ENCODE assay signal across 12 cellular contexts in the genomic region with DNA sequence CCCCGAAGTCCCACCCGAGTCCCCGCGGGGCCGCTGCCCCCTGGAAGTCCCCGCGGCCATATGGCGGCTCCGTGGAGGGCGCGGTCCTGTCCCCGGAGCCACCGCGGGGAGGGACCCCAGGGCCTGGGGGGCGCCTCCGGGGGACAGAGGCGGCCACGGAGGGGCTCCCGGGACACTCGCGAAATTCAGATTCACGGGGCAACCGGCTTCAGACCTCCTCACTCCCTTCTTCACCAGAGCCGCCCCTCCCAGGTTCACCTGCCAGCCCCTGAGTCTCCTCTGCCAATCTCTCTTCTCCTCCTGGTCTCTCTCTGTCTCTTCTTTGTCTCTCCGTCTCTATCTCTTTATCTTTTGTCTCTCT. TPM values are rescaled to one million over a fixed set of nuclear protein-coding genes. Genes with fewer than 3 reads are reported as not detected.
DNase-seq lines count a peak whose midpoint lies in the region; ATAC-seq and TF ChIP-seq lines count a peak whose summit lies in the region.
"Had no signal": no experiment of that assay in that cellular context is flagged by ENCODE, and none has a peak within 500 bp of the region (broad histone marks: within the 10 kb centered on the region; RNA-seq: fewer than 3 reads in every experiment).

No MANE protein-coding gene starts in this region.

- DNase-seq in stimulated activated naive CD8-positive, alpha-beta T cell treated with anti-CD3 and anti-CD28 coated beads, Interleukin-15, Interleukin-2, amounts not matched to agents 100 U/mL and 50 U/mL, for 24 hours: no peak
- DNase-seq in chondrocyte (ENCODE audit: low spot score) (no peak), NCI-H345 treated with DMSO at 0.1 percent for 48 hours (lab: John Stamatoyannopoulos, UW; ENCODE audit: unreplicated experiment) (no peak), mesenchymal stem cell (no peak), middle frontal gyrus (ENCODE audit: extremely low spot score, low spot score) (no peak)
- DNase-seq: HCEC 1CT; KG1; stimulated activated naive CD4-positive, alpha-beta T cell treated with Interleukin-2 at 50 U/mL for 16 hours had no signal

- H3K79me1 ChIP-seq in mesenchymal stem cell (replicated peaks; ENCODE audit: low read length, poor library complexity, severe bottlenecking): no peaks in the 10 kb centered on the region

- TF ChIP-seq CTCF in chondrocyte (IDR thresholded peaks at IDR 0.05) (no peak), nephron (IDR thresholded peaks at IDR 0.05; ENCODE audit: unreplicated experiment in 3 of 3) (no peak)

- peaks cover 19% of the 10 kb centered on the region for H3K4me1 Mint-ChIP-seq in stimulated activated naive CD8-positive, alpha-beta T cell treated with anti-CD3 and anti-CD28 coated beads, Interleukin-15, Interleukin-2, amounts not matched to agents 100 ng/mL and 50 ng/mL, for 24 hours (ENCODE audit: low read depth)
- H3K4me1 Mint-ChIP-seq in chondrocyte (ENCODE audit: low read depth): peaks cover 12% of the 10 kb centered on the region
- peaks cover 15% of the 10 kb centered on the region for H3K4me1 Mint-ChIP-seq in nephron

- H3K27me3 Mint-ChIP-seq in stimulated activated naive CD8-positive, alpha-beta T cell treated with anti-CD3 and anti-CD28 coated beads, Interleukin-15, Interleukin-2, amounts not matched to agents 100 ng/mL and 50 ng/mL, for 24 hours: peaks cover 5% of the 10 kb centered on the region
- H3K27me3 Mint-ChIP-seq in chondrocyte (ENCODE audit: low read depth) (peaks cover under 1% of the 10 kb centered on the region), nephron (ENCODE audit: low read depth) (peaks cover 20% of the 10 kb centered on the region)

- no peak overlapping the region for H2BK5ac ChIP-seq in mesenchymal stem cell (ENCODE audit: low read depth, low read length, poor library complexity, severe bottlenecking)

- no peak overlapping the region for H2BK120ac ChIP-seq in mesenchymal stem cell (ENCODE audit: low read depth, low read length)

- peak overlapping the region; percentile 72 for H3K4me3 Mint-ChIP-seq in stimulated activated naive CD8-positive, alpha-beta T cell treated with anti-CD3 and anti-CD28 coated beads, Interleukin-15, Interleukin-2, amounts not matched to agents 100 ng/mL and 50 ng/mL, for 24 hours
- H3K4me3 Mint-ChIP-seq in chondrocyte (ENCODE audit: unreplicated experiment) (peak overlapping the region; percentile 8), nephron (peak overlapping the region in 2 of 3 experiments; percentile 74 to 86)

- H3K4me2 ChIP-seq in mesenchymal stem cell (ENCODE audit: low read length, poor library complexity, severe bottlenecking): no peak overlapping the region

- no peak overlapping the region for H3K14ac ChIP-seq in mesenchymal stem cell (ENCODE audit: low read length in 2 of 2)

- H3K4ac ChIP-seq in mesenchymal stem cell (ENCODE audit: low read depth in 1 of 2, low read length in 2 of 2): no peak overlapping the region

- no peak overlapping the region for H3K18ac ChIP-seq in mesenchymal stem cell (ENCODE audit: low read depth in 1 of 2, low read length in 2 of 2)

- H3K27ac Mint-ChIP-seq in stimulated activated naive CD8-positive, alpha-beta T cell treated with anti-CD3 and anti-CD28 coated beads, Interleukin-15, Interleukin-2, amounts not matched to agents 100 ng/mL and 50 ng/mL, for 24 hours: peak overlapping the region; percentile 71
- H3K27ac Mint-ChIP-seq in chondrocyte (ENCODE audit: unreplicated experiment) (no peak overlapping the region), nephron (peak overlapping the region in 1 of 3 experiments; percentile 68)

- H3K36me3 ChIP-seq in mesenchymal stem cell (ENCODE audit: control insufficient read depth in 1 of 2, insufficient read depth in 2 of 2, low read depth in 1 of 2, low read length in 2 of 2): no peaks in the 10 kb centered on the region

- no peak overlapping the region for H3K4me3 ChIP-seq in mesenchymal stem cell (ENCODE audit: insufficient read depth in 1 of 2, low read depth in 1 of 2, low read length in 2 of 2)

- H2AFZ ChIP-seq in mesenchymal stem cell (ENCODE audit: low read depth, low read length): no peak overlapping the region

- no peak overlapping the region for H4K91ac ChIP-seq in mesenchymal stem cell (ENCODE audit: low read length)

- no peak overlapping the region for H2BK12ac ChIP-seq in mesenchymal stem cell (ENCODE audit: low read length in 2 of 2)

- ATAC-seq in stimulated activated naive CD8-positive, alpha-beta T cell treated with anti-CD3 and anti-CD28 coated beads, Interleukin-15, Interleukin-2, amounts not matched to agents 100 U/mL and 50 U/mL, for 24 hours: no peak
- ATAC-seq in GM21367 (IDR thresholded peaks at IDR 0.05; ENCODE audit: unreplicated experiment): no peak

- H3K23ac ChIP-seq in mesenchymal stem cell (ENCODE audit: low read length in 2 of 2): no peak overlapping the region

- H3K9ac ChIP-seq in mesenchymal stem cell (ENCODE audit: low read length): no peak overlapping the region

- H2AK5ac ChIP-seq in mesenchymal stem cell (ENCODE audit: low read length, severe bottlenecking): no peak overlapping the region

- peaks cover 4% of the 10 kb centered on the region for H3K36me3 Mint-ChIP-seq in stimulated activated naive CD8-positive, alpha-beta T cell treated with anti-CD3 and anti-CD28 coated beads, Interleukin-15, Interleukin-2, amounts not matched to agents 100 ng/mL and 50 ng/mL, for 24 hours (ENCODE audit: low read depth)
- H3K36me3 Mint-ChIP-seq in chondrocyte (ENCODE audit: low read depth) (no peaks in the 10 kb centered on the region), nephron (ENCODE audit: low read depth) (no peaks in the 10 kb centered on the region)

- no peak overlapping the region for H4K8ac ChIP-seq in mesenchymal stem cell (ENCODE audit: low read length)

- H2BK15ac ChIP-seq in mesenchymal stem cell (ENCODE audit: low read depth, poor library complexity, severe bottlenecking): no peak overlapping the region

- H3K9me3 Mint-ChIP-seq in stimulated activated naive CD8-positive, alpha-beta T cell treated with anti-CD3 and anti-CD28 coated beads, Interleukin-15, Interleukin-2, amounts not matched to agents 100 ng/mL and 50 ng/mL, for 24 hours: peaks cover 4% of the 10 kb centered on the region
- H3K9me3 Mint-ChIP-seq in chondrocyte (ENCODE audit: low read depth) (peaks cover 3% of the 10 kb centered on the region), nephron (peaks cover 13% of the 10 kb centered on the region)

- 62% methylated on average over 25 of the region's 25 CpGs for WGBS in mesenchymal stem cell

- peaks cover 20 to 39% of the 10 kb centered on the region in 2 experiments for H3K27me3 ChIP-seq in mesenchymal stem cell (ENCODE audit: control insufficient read depth in 1 of 2, insufficient read depth in 1 of 2, low read length in 2 of 2)

- H3K4me1 ChIP-seq in mesenchymal stem cell (ENCODE audit: control insufficient read depth, insufficient read depth, low read depth, low read length): peaks cover 13% of the 10 kb centered on the region

- peaks cover 4% of the 10 kb centered on the region for H3K9me3 ChIP-seq in mesenchymal stem cell (ENCODE audit: control insufficient read depth, low read length)

- H3K27ac ChIP-seq in mesenchymal stem cell (ENCODE audit: low read length, poor library complexity, severe bottlenecking): no peak overlapping the region

RNA-seq across cellular contexts. Expression of gene TOLLIP, which starts 28.2 kb away (rescaled TPM):
- 54.9 to 60.9 TPM (median 58.4 TPM) in 3 replicates for total RNA-seq in chondrocyte
- 28.5 TPM for polyA plus RNA-seq in mesenchymal stem cell (2013, experiment 1 of 2)
- 29.7 TPM for polyA plus RNA-seq in mesenchymal stem cell (2013, experiment 2 of 2)

RNA-seq across cellular contexts. Expression of gene BRSK2, which starts 52.1 kb away (rescaled TPM):
- total RNA-seq in chondrocyte: 1.8 to 6.9 TPM (median 6.0 TPM) in 3 replicates
- 1.2 TPM for polyA plus RNA-seq in mesenchymal stem cell (2013, experiment 1 of 2)
- 0.77 TPM for polyA plus RNA-seq in mesenchymal stem cell (2013, experiment 2 of 2)
- total RNA-seq: OCI-LY7 had no signal

Comparison
In these comparisons a context has a peak if more than half of its experiments do, and no peak if none do; other contexts are left out.
1. H3K4me3 Mint-ChIP-seq: peak in every context shown above with its lines; median percentile 80 in nephron; 72 in stimulated activated naive CD8-positive, alpha-beta T cell treated with anti-CD3 and anti-CD28 coated beads, Interleukin-15, Interleukin-2, amounts not matched to agents 100 ng/mL and 50 ng/mL, for 24 hours; 8 in chondrocyte.